ENCODE assay signal across 12 cellular contexts in the genomic region with DNA sequence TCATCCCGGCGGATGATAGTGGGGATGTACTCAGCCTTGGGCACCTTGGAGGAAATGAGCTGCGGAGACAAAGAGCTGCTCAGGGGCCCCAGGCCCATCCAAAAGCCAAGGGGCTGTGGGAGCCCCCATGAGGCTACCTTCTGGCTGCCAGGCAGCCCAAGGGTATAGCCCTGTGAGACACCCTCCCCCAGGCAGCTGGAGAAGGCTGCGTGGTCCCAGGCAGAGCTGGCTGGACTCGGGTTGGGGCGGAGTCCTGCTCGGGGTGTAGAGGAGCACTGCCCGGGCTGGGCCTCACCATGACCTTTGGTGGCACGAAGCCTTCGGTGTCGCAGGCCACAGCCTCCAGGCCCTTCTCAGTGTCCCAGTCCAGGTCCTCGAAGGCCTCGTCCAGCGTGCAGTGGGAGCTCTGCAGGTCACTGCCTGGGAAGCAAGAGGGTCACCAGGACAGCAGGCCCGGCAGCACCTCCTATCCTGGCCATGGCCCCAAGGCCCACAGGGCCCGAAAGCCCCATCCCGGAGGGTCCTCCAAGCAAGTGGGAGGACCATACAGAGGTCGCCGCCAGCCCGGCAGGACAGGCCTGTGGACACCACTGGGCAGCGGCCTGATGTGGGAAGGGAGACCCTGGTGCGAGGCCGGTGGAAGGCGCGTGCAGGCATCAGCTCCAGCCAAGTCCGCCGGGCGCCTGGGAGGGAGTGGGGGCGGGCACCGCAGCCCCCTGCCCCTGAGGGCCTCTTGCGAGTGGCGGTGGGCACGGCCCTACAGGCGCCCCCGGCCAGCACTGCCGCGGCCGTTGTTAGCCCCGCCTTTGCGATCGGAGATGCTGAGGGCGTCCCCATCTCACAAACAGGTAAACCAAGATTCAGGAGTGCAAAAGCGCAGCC. TPM values are rescaled to one million over a fixed set of nuclear protein-coding genes. Genes with fewer than 3 reads are reported as not detected.
A peak's percentile ranks its signal among the peaks of the same experiment; 100 is the strongest.
DNase-seq lines count a peak whose midpoint lies in the region; ATAC-seq and TF ChIP-seq lines count a peak whose summit lies in the region.
"Had no signal": no experiment of that assay in that cellular context is flagged by ENCODE, and none has a peak within 500 bp of the region (broad histone marks: within the 10 kb centered on the region; RNA-seq: fewer than 3 reads in every experiment).

No MANE protein-coding gene starts in this region.

- DNase-seq in BE2C (peak; percentile 17), cardiac septum (ENCODE audit: low spot score) (peak; percentile 75), ovary (peak; percentile 30 to 62 (median 55)), NCI-H526 treated with DMSO at 0.1 percent for 48 hours (lab: John Stamatoyannopoulos, UW) (no peak), SW480 (ENCODE audit: low spot score) (no peak)
- DNase-seq: NCI-H1694 treated with DMSO at 0.1 percent for 48 hours, occipital lobe, SIG-M5 had no signal

- H3K4me1 ChIP-seq in BE2C (peaks cover 31% of the 10 kb centered on the region), HUES48 (ENCODE audit: control insufficient read depth, insufficient read depth, low read length) (no peaks in the 10 kb centered on the region; the same call in 1 of the 2 replicates), ovary (ENCODE audit: insufficient read depth) (peaks cover 6% of the 10 kb centered on the region), gastroesophageal sphincter (peaks cover 0 to 51% (median 10%) of the 10 kb centered on the region in 3 donors)

- H3K27me3 ChIP-seq in BE2C (no peaks in the 10 kb centered on the region), HUES48 (ENCODE audit: control insufficient read depth, insufficient read depth, low read length) (no peaks in the 10 kb centered on the region), ovary (no peaks in the 10 kb centered on the region), gastroesophageal sphincter (no peaks in the 10 kb centered on the region)

- no peaks in the 10 kb centered on the region for H3K9me3 ChIP-seq in BE2C
- H3K9me3 ChIP-seq in HUES48 (ENCODE audit: control insufficient read depth, insufficient read depth, low read length), result no peaks in the 10 kb centered on the region
- H3K9me3 ChIP-seq in ovary, result no peaks in the 10 kb centered on the region
- H3K9me3 ChIP-seq in gastroesophageal sphincter, result no peaks in the 10 kb centered on the region

- ATAC-seq in HG02642 (IDR thresholded peaks at IDR 0.05; ENCODE audit: poor library complexity, unreplicated experiment), result no peak
- ATAC-seq in gastroesophageal sphincter, result no peak

- H3K9ac ChIP-seq in HUES48 (ENCODE audit: low read depth, low read length), result no peak overlapping the region

- intact Hi-C loops in cardiac septum (cut with DNase I), result no loop called here
- intact Hi-C loops in ovary (cut with DNase I), result no loop called here

- H3K4me3 ChIP-seq in BE2C (ENCODE audit: low read depth, low read length) (no peak overlapping the region), HUES48 (ENCODE audit: low read depth, low read length) (peak overlapping the region; percentile 51), ovary (no peak overlapping the region), gastroesophageal sphincter (peak overlapping the region in 1 of 2 donors; percentile 56)

- TF ChIP-seq CTCF in BE2C (IDR thresholded peaks at IDR 0.05; ENCODE audit: low read depth, low read length), result no peak
- no peak for TF ChIP-seq CTCF in ovary (IDR thresholded peaks at IDR 0.05)
- TF ChIP-seq CTCF in gastroesophageal sphincter (IDR thresholded peaks at IDR 0.05), result no peak

- H3K36me3 ChIP-seq in BE2C (peaks cover 61% of the 10 kb centered on the region), HUES48 (ENCODE audit: control insufficient read depth, insufficient read depth, low read length) (peaks cover 39% of the 10 kb centered on the region), ovary (no peaks in the 10 kb centered on the region), gastroesophageal sphincter (peaks cover 0 to 61% of the 10 kb centered on the region in 2 donors)

- TF ChIP-seq POLR2A in ovary (IDR thresholded peaks at IDR 0.05) (no peak), gastroesophageal sphincter (IDR thresholded peaks at IDR 0.05) (no peak)

- WGBS in ovary, 3 donors, result 85 to 95% (median 86%) methylated on average over 40 to 43 of the region's 43 CpGs
- 93% methylated on average over 6 of the region's 43 CpGs; no CpG with 5 or more reads in 1 of the 2 donors for WGBS in gastroesophageal sphincter (ENCODE audit: low coverage in 1 of 2), 2 donors

- TF ChIP-seq EP300 in ovary (IDR thresholded peaks at IDR 0.05), result no peak
- no peak for TF ChIP-seq EP300 in gastroesophageal sphincter (IDR thresholded peaks at IDR 0.05)

- H3K27ac ChIP-seq in HUES48 (ENCODE audit: low read depth, low read length) (no peak overlapping the region), ovary (no peak overlapping the region), gastroesophageal sphincter (peak overlapping the region in 1 of 4 donors; percentile 77)

RNA-seq across cellular contexts. Expression of a gene that starts 6.1 kb away (rescaled TPM):
- polyA plus RNA-seq in BE2C (2012; ENCODE audit: insufficient read depth, insufficient read length, low read depth), result 457 TPM
- total RNA-seq in cardiac septum, result 12.2 TPM
- 10 to 100 TPM; 22.9 to 50.3 (median 35.4) TPM for total RNA-seq in ovary
- polyA plus RNA-seq in ovary, result 10 to 100 TPM; 24.0 to 29.5 TPM
- total RNA-seq in gastroesophageal sphincter, result 10 to 100 TPM; 38.1 to 63.5 (median 49.1) TPM

RNA-seq across cellular contexts. Expression of a gene that starts 11.8 kb away (rescaled TPM):
- 0.20 TPM for polyA plus RNA-seq in BE2C (2012; ENCODE audit: insufficient read depth, insufficient read length, low read depth)
- total RNA-seq in cardiac septum (not detected), ovary (under 1 TPM in 5 of 7 donors, not detected in 2; 0.10 to 0.57 (median 0.24) TPM), gastroesophageal sphincter (under 1 TPM in 1 of 4 donors, not detected in 3; 0.57 TPM)
- under 1 TPM in 1 of 2 donors, not detected in 1; 0.11 TPM for polyA plus RNA-seq in ovary
- total RNA-seq: activated CD4-positive, alpha-beta memory T cell treated with anti-CD3 and anti-CD28 coated beads, Interleukin-2, amount 10 ng/mL, durations not matched to agents 7 days and 5 days had no signal

RNA-seq across cellular contexts. Expression of a gene that starts 29.8 kb away (rescaled TPM):
- polyA plus RNA-seq in BE2C (2012; ENCODE audit: insufficient read depth, insufficient read length, low read depth), result not detected
- total RNA-seq in cardiac septum (3.3 TPM), ovary (10 to 100 TPM in 5 of 7 donors, 1 to 10 TPM in 2; 8.5 to 18.5 (median 13.8) TPM), gastroesophageal sphincter (1 to 10 TPM; 1.1 to 4.2 (median 3.0) TPM)
- 1 to 10 TPM in 1 of 2 donors, not detected in 1; 7.1 TPM for polyA plus RNA-seq in ovary

RNA-seq across cellular contexts. Expression of a gene that starts 30.0 kb away (rescaled TPM):
- polyA plus RNA-seq in BE2C (2012; ENCODE audit: insufficient read depth, insufficient read length, low read depth), result 22.0 TPM
- total RNA-seq in cardiac septum (11.3 TPM), ovary (10 to 100 TPM; 19.5 to 30.6 (median 26.2) TPM), gastroesophageal sphincter (10 to 100 TPM in 2 of 4 donors, 1 to 10 TPM in 2; 3.7 to 29.7 (median 10.9) TPM)
- polyA plus RNA-seq in ovary, result 10 to 100 TPM in 1 of 2 donors, 1 to 10 TPM in 1; 1.0 to 19.4 TPM

Comparison
In these comparisons a context has a peak if more than half of its experiments do, and no peak if none do; other contexts are left out.
1. DNase-seq: peak in BE2C (single experiment), cardiac septum (single experiment) and ovary (5 of 5); none in NCI-H526 treated with DMSO at 0.1 percent for 48 hours (single experiment) and SW480 (single experiment).